ENCODE assay signal across 1 cellular context in genomic region chr2:9408641-9409151, GRCh38.
A peak's percentile ranks its signal among the peaks of the same experiment; 100 is the strongest.
TF ChIP-seq lines count a peak whose summit lies in the region.

No MANE protein-coding gene starts in this region.

TF ChIP-seq in HepG2, 621 proteins besides CTCF, POLR2A, EP300 and RAD21:
- TF ChIP-seq JUN (CRISPR knock-in tag; IDR thresholded peaks at IDR 0.05) (no peak), ZNF124 (CRISPR knock-in tag; IDR thresholded peaks at IDR 0.05) (no peak), ZNF710 (CRISPR knock-in tag; IDR thresholded peaks at IDR 0.05; ENCODE audit: borderline replicate concordance) (no peak), POLR2G (IDR thresholded peaks at IDR 0.05; ENCODE audit: low read depth, low read length) (peak; percentile 19; the same call in 1 of the 2 replicates), RFX5 (IDR thresholded peaks at IDR 0.05; ENCODE audit: low read depth, low read length) (no peak), ZNF501 (CRISPR knock-in tag; IDR thresholded peaks at IDR 0.05) (no peak)
- TF ChIP-seq, protein P1, sequence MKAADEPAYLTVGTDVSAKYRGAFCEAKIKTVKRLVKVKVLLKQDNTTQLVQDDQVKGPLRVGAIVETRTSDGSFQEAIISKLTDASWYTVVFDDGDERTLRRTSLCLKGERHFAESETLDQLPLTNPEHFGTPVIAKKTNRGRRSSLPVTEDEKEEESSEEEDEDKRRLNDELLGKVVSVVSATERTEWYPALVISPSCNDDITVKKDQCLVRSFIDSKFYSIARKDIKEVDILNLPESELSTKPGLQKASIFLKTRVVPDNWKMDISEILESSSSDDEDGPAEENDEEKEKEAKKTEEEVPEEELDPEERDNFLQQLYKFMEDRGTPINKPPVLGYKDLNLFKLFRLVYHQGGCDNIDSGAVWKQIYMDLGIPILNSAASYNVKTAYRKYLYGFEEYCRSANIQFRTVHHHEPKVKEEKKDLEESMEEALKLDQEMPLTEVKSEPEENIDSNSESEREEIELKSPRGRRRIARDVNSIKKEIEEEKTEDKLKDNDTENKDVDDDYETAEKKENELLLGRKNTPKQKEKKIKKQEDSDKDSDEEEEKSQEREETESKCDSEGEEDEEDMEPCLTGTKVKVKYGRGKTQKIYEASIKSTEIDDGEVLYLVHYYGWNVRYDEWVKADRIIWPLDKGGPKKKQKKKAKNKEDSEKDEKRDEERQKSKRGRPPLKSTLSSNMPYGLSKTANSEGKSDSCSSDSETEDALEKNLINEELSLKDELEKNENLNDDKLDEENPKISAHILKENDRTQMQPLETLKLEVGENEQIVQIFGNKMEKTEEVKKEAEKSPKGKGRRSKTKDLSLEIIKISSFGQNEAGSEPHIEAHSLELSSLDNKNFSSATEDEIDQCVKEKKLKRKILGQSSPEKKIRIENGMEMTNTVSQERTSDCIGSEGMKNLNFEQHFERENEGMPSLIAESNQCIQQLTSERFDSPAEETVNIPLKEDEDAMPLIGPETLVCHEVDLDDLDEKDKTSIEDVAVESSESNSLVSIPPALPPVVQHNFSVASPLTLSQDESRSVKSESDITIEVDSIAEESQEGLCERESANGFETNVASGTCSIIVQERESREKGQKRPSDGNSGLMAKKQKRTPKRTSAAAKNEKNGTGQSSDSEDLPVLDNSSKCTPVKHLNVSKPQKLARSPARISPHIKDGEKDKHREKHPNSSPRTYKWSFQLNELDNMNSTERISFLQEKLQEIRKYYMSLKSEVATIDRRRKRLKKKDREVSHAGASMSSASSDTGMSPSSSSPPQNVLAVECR (CRISPR knock-in tag; IDR thresholded peaks at IDR 0.05; ENCODE audit: borderline replicate concordance): no peak
- TF ChIP-seq, protein P2, sequence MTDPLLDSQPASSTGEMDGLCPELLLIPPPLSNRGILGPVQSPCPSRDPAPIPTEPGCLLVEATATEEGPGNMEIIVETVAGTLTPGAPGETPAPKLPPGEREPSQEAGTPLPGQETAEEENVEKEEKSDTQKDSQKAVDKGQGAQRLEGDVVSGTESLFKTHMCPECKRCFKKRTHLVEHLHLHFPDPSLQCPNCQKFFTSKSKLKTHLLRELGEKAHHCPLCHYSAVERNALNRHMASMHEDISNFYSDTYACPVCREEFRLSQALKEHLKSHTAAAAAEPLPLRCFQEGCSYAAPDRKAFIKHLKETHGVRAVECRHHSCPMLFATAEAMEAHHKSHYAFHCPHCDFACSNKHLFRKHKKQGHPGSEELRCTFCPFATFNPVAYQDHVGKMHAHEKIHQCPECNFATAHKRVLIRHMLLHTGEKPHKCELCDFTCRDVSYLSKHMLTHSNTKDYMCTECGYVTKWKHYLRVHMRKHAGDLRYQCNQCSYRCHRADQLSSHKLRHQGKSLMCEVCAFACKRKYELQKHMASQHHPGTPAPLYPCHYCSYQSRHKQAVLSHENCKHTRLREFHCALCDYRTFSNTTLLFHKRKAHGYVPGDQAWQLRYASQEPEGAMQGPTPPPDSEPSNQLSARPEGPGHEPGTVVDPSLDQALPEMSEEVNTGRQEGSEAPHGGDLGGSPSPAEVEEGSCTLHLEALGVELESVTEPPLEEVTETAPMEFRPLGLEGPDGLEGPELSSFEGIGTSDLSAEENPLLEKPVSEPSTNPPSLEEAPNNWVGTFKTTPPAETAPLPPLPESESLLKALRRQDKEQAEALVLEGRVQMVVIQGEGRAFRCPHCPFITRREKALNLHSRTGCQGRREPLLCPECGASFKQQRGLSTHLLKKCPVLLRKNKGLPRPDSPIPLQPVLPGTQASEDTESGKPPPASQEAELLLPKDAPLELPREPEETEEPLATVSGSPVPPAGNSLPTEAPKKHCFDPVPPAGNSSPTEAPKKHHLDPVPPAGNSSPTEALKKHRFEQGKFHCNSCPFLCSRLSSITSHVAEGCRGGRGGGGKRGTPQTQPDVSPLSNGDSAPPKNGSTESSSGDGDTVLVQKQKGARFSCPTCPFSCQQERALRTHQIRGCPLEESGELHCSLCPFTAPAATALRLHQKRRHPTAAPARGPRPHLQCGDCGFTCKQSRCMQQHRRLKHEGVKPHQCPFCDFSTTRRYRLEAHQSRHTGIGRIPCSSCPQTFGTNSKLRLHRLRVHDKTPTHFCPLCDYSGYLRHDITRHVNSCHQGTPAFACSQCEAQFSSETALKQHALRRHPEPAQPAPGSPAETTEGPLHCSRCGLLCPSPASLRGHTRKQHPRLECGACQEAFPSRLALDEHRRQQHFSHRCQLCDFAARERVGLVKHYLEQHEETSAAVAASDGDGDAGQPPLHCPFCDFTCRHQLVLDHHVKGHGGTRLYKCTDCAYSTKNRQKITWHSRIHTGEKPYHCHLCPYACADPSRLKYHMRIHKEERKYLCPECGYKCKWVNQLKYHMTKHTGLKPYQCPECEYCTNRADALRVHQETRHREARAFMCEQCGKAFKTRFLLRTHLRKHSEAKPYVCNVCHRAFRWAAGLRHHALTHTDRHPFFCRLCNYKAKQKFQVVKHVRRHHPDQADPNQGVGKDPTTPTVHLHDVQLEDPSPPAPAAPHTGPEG (CRISPR knock-in tag; IDR thresholded peaks at IDR 0.05): no peak
